In genomic region chr13:72932250-72932649, GRCh38 we compare ENCODE assay signal across 2 cellular contexts.
TF ChIP-seq lines count a peak whose summit lies in the region.

No MANE protein-coding gene starts in this region.

TF ChIP-seq in IMR-90, 13 proteins besides CTCF, POLR2A, EP300 and RAD21:
- no peak for TF ChIP-seq CHD1 (IDR thresholded peaks at IDR 0.05; ENCODE audit: low read depth, low read length)
- no peak for TF ChIP-seq RCOR1 (IDR thresholded peaks at IDR 0.05; ENCODE audit: insufficient replicate concordance, low read length)
- no peak for TF ChIP-seq MXI1 (IDR thresholded peaks at IDR 0.05; ENCODE audit: borderline replicate concordance, low read depth, low read length)
- no peak for TF ChIP-seq MAFK (IDR thresholded peaks at IDR 0.05; ENCODE audit: low read depth, low read length)
- TF ChIP-seq ELK1 (IDR thresholded peaks at IDR 0.05; ENCODE audit: borderline replicate concordance, low read depth, low read length) = no peak
- TF ChIP-seq RFX5 (IDR thresholded peaks at IDR 0.05; ENCODE audit: low read depth, low read length) = no peak
- TF ChIP-seq FOS (IDR thresholded peaks at IDR 0.05; ENCODE audit: low read depth, low read length) = no peak

TF ChIP-seq in endothelial cell of umbilical vein, 7 proteins besides CTCF, POLR2A, EP300 and RAD21:
- TF ChIP-seq GATA2 (IDR thresholded peaks at IDR 0.05; ENCODE audit: insufficient read depth, insufficient read length, low read depth, low read length) = no peak
- no peak for TF ChIP-seq EZH2 (IDR thresholded peaks at IDR 0.05; ENCODE audit: borderline replicate concordance, low read depth, low read length, severe bottlenecking)
- TF ChIP-seq JUN (IDR thresholded peaks at IDR 0.05; ENCODE audit: borderline replicate concordance, insufficient read depth, insufficient read length, low read depth) = no peak
- no peak for TF ChIP-seq FOS (IDR thresholded peaks at IDR 0.05; ENCODE audit: borderline replicate concordance, insufficient read depth, low read length)
